ENCODE assay signal across 27 cellular contexts in the genomic region with DNA sequence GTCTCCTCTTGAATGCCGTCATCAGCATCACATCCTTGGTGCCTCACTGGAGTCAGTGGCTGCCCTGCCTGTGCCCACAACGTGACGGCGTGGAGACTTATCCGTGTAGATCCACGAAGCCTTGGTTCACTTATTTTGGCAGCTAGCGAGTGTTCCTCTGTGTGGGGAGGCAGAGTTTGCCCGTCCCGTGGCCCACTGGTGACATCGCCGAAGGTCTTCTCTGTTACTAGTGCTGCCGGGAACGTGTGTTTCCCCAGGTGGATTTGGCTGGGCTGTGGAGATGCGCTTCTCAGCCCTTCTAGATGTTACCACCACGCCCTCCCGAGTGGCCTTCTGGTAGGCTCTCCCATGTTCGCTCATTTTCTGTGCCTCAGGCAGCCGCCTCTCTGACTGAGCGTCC.
"Had no signal": no experiment of that assay in that cellular context is flagged by ENCODE, and none has a peak within 500 bp of the region (broad histone marks: within the 10 kb centered on the region; RNA-seq: fewer than 3 reads in every experiment).

No MANE protein-coding gene starts in this region.

- H3K27ac ChIP-seq: coronary artery, epithelial cell of prostate, left lung, neutrophil, parathyroid adenoma, right lobe of liver, thoracic aorta, WERI-Rb-1 had no signal

- H3K4me1 Mint-ChIP-seq: activated naive CD8-positive, alpha-beta T cell treated with anti-CD3 and anti-CD28 coated beads, Interleukin-2, amount 10 ng/mL, durations not matched to agents 7 days and 5 days had no signal

- ATAC-seq: activated T-cell treated with anti-CD3 and anti-CD28 coated beads, Interleukin-2, amount 50 U/mL, for 4 hours; left lung; naive thymus-derived CD8-positive, alpha-beta T cell; right lobe of liver; stimulated activated naive B cell treated with anti-CD40 and anti-IgM and Interleukin-4, amounts not matched to agents 10 μg/mL and 1 μg/mL and 100 μg/mL, for 72 hours had no signal

- H3K9me3 Mint-ChIP-seq: activated naive CD8-positive, alpha-beta T cell treated with anti-CD3 and anti-CD28 coated beads, Interleukin-2, amount 10 ng/mL, durations not matched to agents 7 days and 5 days; activated T-cell treated with anti-CD3 and anti-CD28 coated beads, Interleukin-2, amount 50 U/mL, for 4 hours; activated T-helper 2 cell treated with anti-CD3 and anti-CD28 coated beads, Interferon-gamma antibody, Interleukin-2, Interleukin-4, amounts not matched to agents 10 μg/mL and 5 μg/mL and 100 μg/mL, durations not matched to agents 14 hours and 24 hours and 36 hours; naive thymus-derived CD8-positive, alpha-beta T cell; stimulated activated naive B cell treated with anti-CD40 and anti-IgM and Interleukin-4, amounts not matched to agents 10 μg/mL and 1 μg/mL and 100 μg/mL, for 72 hours; type B pancreatic cell had no signal

- H3K27me3 ChIP-seq: hepatocyte, left lung, neutrophil, right lobe of liver had no signal

- H3K4me3 ChIP-seq: coronary artery, hepatocyte, left lung, lung, right lobe of liver, skin epidermis, thoracic aorta had no signal

- H3K36me3 ChIP-seq: left lung, neutrophil, right lobe of liver, thoracic aorta had no signal

- H3K9me3 ChIP-seq: left lung, neutrophil, right lobe of liver, thoracic aorta had no signal

- DNase-seq: activated CD4-positive, alpha-beta T cell treated with anti-CD3 and anti-CD28 coated beads, Interleukin-2, amount 50 U/mL, for 48 hours; activated CD8-positive, alpha-beta memory T cell treated with anti-CD3 and anti-CD28 coated beads, Interleukin-2, amount 50 U/mL, for 48 hours; activated naive CD4-positive, alpha-beta T cell treated with Interleukin-2 at 50 U/mL for 16 hours; activated naive CD8-positive, alpha-beta T cell treated with anti-CD3 and anti-CD28 coated beads, Interleukin-2, amount 10 ng/mL, durations not matched to agents 7 days and 5 days; activated T-cell treated with anti-CD3 and anti-CD28 coated beads, Interleukin-2, amount 50 U/mL, for 4 hours; amygdala; cerebellar nuclear complex; kidney glomerular epithelial cell; naive thymus-derived CD8-positive, alpha-beta T cell; stimulated activated CD4-positive, alpha-beta T cell treated with anti-CD3 and anti-CD28 coated beads, Interleukin-15, amount 100 ng/mL, for 24 hours; stimulated activated CD4-positive, alpha-beta T cell treated with anti-CD3 and anti-CD28 coated beads, Interleukin-2, amount 100 ng/mL, for 48 hours; stimulated activated CD8-positive, alpha-beta memory T cell treated with anti-CD3 and anti-CD28 coated beads, Interleukin-4, amount 100 ng/mL, for 48 hours; stimulated activated naive B cell treated with anti-CD40 and anti-IgM and Interleukin-4, amounts not matched to agents 10 μg/mL and 1 μg/mL and 100 μg/mL, for 72 hours; T-helper 1 cell; WERI-Rb-1 had no signal

- H3K27me3 Mint-ChIP-seq: naive thymus-derived CD8-positive, alpha-beta T cell; stimulated activated naive B cell treated with anti-CD40 and anti-IgM and Interleukin-4, amounts not matched to agents 10 μg/mL and 1 μg/mL and 100 μg/mL, for 72 hours; type B pancreatic cell had no signal

- H3K9ac ChIP-seq: parathyroid adenoma had no signal

- H3K36me3 Mint-ChIP-seq: activated naive CD8-positive, alpha-beta T cell treated with anti-CD3 and anti-CD28 coated beads, Interleukin-2, amount 10 ng/mL, durations not matched to agents 7 days and 5 days; naive thymus-derived CD8-positive, alpha-beta T cell; type B pancreatic cell had no signal

- H2AFZ ChIP-seq: hepatocyte, parathyroid adenoma had no signal

- H3K27ac Mint-ChIP-seq: activated naive CD8-positive, alpha-beta T cell treated with anti-CD3 and anti-CD28 coated beads, Interleukin-2, amount 10 ng/mL, durations not matched to agents 7 days and 5 days; activated T-helper 2 cell treated with anti-CD3 and anti-CD28 coated beads, Interferon-gamma antibody, Interleukin-2, Interleukin-4, amounts not matched to agents 10 μg/mL and 5 μg/mL and 100 μg/mL, durations not matched to agents 14 hours and 24 hours and 36 hours; stimulated activated naive B cell treated with anti-CD40 and anti-IgM and Interleukin-4, amounts not matched to agents 10 μg/mL and 1 μg/mL and 100 μg/mL, for 72 hours had no signal

- H3K4me3 Mint-ChIP-seq: activated naive CD8-positive, alpha-beta T cell treated with anti-CD3 and anti-CD28 coated beads, Interleukin-2, amount 10 ng/mL, durations not matched to agents 7 days and 5 days; activated T-cell treated with anti-CD3 and anti-CD28 coated beads, Interleukin-2, amount 50 U/mL, for 4 hours; naive thymus-derived CD8-positive, alpha-beta T cell; stimulated activated naive B cell treated with anti-CD40 and anti-IgM and Interleukin-4, amounts not matched to agents 10 μg/mL and 1 μg/mL and 100 μg/mL, for 72 hours; type B pancreatic cell had no signal

- H3K4me2 ChIP-seq: hepatocyte had no signal
